ENCODE assay signal across 30 cellular contexts in genomic region chr10:118291122-118291521, GRCh38.
"Had no signal": no experiment of that assay in that cellular context is flagged by ENCODE, and none has a peak within 500 bp of the region (broad histone marks: within the 10 kb centered on the region; RNA-seq: fewer than 3 reads in every experiment).

No MANE protein-coding gene starts in this region.

- H3K4me1 ChIP-seq: adrenal gland, body of pancreas, esophagus muscularis mucosa, gastroesophageal sphincter, heart right ventricle had no signal

- H3K9me3 ChIP-seq: adrenal gland, gastroesophageal sphincter had no signal

- DNase-seq: activated B cell treated with CpG ODN at 0.5 μM for 24 hours; activated CD4-positive, alpha-beta memory T cell treated with anti-CD3 and anti-CD28 coated beads for 36 hours; activated CD4-positive, alpha-beta T cell treated with anti-CD3 and anti-CD28 coated beads for 48 hours; activated CD4-positive, alpha-beta T cell treated with anti-CD3 and anti-CD28 coated beads, Interleukin-2, amount 50 U/mL, for 1 hour; activated CD8-positive, alpha-beta memory T cell treated with anti-CD3 and anti-CD28 coated beads, Interleukin-2, amount 10 ng/mL, durations not matched to agents 7 days and 5 days; activated CD8-positive, alpha-beta memory T cell treated with anti-CD3 and anti-CD28 coated beads, Interleukin-2, amount 50 U/mL, for 4 hours; activated CD8-positive, alpha-beta T cell treated with anti-CD3 and anti-CD28 coated beads, Interleukin-2, amount 10 ng/mL, durations not matched to agents 7 days and 5 days; activated effector memory CD4-positive, alpha-beta T cell treated with anti-CD3 and anti-CD28 coated beads, Interleukin-2, amount 50 U/mL, for 16 hours; activated naive CD4-positive, alpha-beta T cell treated with anti-CD3 and anti-CD28 coated beads for 36 hours; activated naive CD8-positive, alpha-beta T cell treated with anti-CD3 and anti-CD28 coated beads for 36 hours; activated naive CD8-positive, alpha-beta T cell treated with anti-CD3 and anti-CD28 coated beads, Interleukin-2, amount 50 U/mL, for 24 hours; activated T-cell treated with anti-CD3 and anti-CD28 coated beads, Interleukin-2, amount 50 U/mL, for 1 hour; activated T-cell treated with anti-CD3 and anti-CD28 coated beads, Interleukin-2, amount 50 U/mL, for 48 hours; adrenal gland; amygdala; aorta; body of pancreas; dorsolateral prefrontal cortex; effector memory CD4-positive, alpha-beta T cell; endodermal cell; erythroblast; foreskin melanocyte; heart right ventricle; T-cell; T-helper 9 cell; WERI-Rb-1 had no signal

- ATAC-seq: activated CD4-positive, CD25-positive, alpha-beta regulatory T cell treated with anti-CD3 and anti-CD28 coated beads, Interleukin-2, amount 50 U/mL, for 24 hours; activated CD8-positive, alpha-beta memory T cell treated with anti-CD3 and anti-CD28 coated beads, Interleukin-2, amount 10 ng/mL, durations not matched to agents 7 days and 5 days; activated CD8-positive, alpha-beta T cell treated with anti-CD3 and anti-CD28 coated beads, Interleukin-2, amount 10 ng/mL, durations not matched to agents 7 days and 5 days; activated naive CD8-positive, alpha-beta T cell treated with anti-CD3 and anti-CD28 coated beads, Interleukin-2, amount 50 U/mL, for 24 hours; body of pancreas; gastroesophageal sphincter; heart right ventricle; T-cell had no signal

- H3K27me3 ChIP-seq: adrenal gland, body of pancreas, esophagus muscularis mucosa, gastroesophageal sphincter had no signal

- H3K36me3 ChIP-seq: adrenal gland, esophagus muscularis mucosa, gastroesophageal sphincter, heart right ventricle, WERI-Rb-1 had no signal

- H3K27ac ChIP-seq: adrenal gland, body of pancreas, coronary artery, dorsolateral prefrontal cortex, esophagus muscularis mucosa, gastroesophageal sphincter, heart right ventricle, WERI-Rb-1 had no signal

- H3K4me3 ChIP-seq: adrenal gland, body of pancreas, coronary artery, dorsolateral prefrontal cortex, esophagus muscularis mucosa, gastroesophageal sphincter, heart right ventricle had no signal
